ENCODE assay signal across 22 cellular contexts in the genomic region with DNA sequence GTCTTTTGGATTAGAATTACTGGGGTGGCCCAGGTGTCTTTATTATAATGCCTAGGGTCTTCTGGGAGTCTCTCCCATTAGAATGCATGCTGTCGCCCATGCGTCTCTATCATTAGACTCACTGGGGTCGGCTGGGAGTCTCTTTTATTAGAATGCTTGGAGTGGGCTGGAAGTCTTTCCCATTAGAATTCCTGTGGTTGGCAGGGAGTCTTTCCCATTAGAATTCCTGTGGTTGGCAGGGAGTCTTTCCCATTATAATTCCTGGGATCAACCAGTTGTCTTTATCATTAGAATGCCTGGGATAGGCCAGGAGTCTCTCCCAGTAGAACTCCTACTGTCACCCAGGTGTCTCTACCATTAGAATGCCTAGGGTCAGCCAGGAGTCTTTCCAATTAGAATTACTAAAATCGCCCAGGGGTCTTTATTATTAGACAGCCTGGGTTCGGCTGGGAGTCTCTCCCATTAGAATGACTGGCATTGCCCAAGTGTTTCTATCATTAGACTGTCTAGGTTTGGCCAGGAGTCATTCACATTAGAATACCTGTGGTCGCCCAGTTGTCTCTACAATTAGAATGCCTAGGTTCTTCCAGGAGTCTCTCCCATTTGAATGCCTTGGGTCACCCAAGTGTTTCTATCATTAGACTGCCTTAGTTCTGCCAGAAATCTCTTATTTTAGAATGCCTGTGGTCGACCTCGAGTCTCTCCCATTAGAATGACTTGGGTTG.
DNase-seq lines count a peak whose midpoint lies in the region; ATAC-seq and TF ChIP-seq lines count a peak whose summit lies in the region.
"Had no signal": no experiment of that assay in that cellular context is flagged by ENCODE, and none has a peak within 500 bp of the region (broad histone marks: within the 10 kb centered on the region; RNA-seq: fewer than 3 reads in every experiment).

No MANE protein-coding gene starts in this region.

- ATAC-seq in HG02884 (IDR thresholded peaks at IDR 0.05; ENCODE audit: unreplicated experiment) = no peak
- ATAC-seq: HCT116 had no signal

- peaks cover 24% of the 10 kb centered on the region for H3K9me3 Mint-ChIP-seq in type B pancreatic cell

- no peak overlapping the region for H3K4me3 Mint-ChIP-seq in type B pancreatic cell
- H3K4me3 Mint-ChIP-seq: CD4-positive, alpha-beta memory T cell had no signal

- peak; percentile 6 for DNase-seq in HT1080 (ENCODE audit: low read depth)
- peak; percentile 3 for DNase-seq in coronary artery (ENCODE audit: low spot score)
- DNase-seq in mucosa of gallbladder (ENCODE audit: low spot score) = peak; percentile 1
- DNase-seq in type B pancreatic cell (ENCODE audit: extremely low spot score, unreplicated experiment) = peak; percentile 10
- DNase-seq in activated effector memory CD4-positive, alpha-beta T cell treated with Interleukin-2 at 50 U/mL for 16 hours = no peak
- no peak for DNase-seq in kidney glomerular epithelial cell (lab: John Stamatoyannopoulos, UW)
- DNase-seq: C1 segment of cervical spinal cord; CD4-positive, alpha-beta memory T cell; DMS 273 treated with DMSO at 0.1 percent for 48 hours; DMS79; EL; GDM1; NCI-H1048; NCI-H1417; NCI-H1694; NCI-H2029 treated with DMSO at 0.1 percent for 48 hours; NCI-H69; RPMI8226; SHP77 had no signal

- no peaks in the 10 kb centered on the region for H3K27me3 Mint-ChIP-seq in type B pancreatic cell
- H3K27me3 Mint-ChIP-seq: CD4-positive, alpha-beta memory T cell had no signal

- H3K4me1 Mint-ChIP-seq in type B pancreatic cell (ENCODE audit: unreplicated experiment) = no peaks in the 10 kb centered on the region
- H3K4me1 Mint-ChIP-seq: CD4-positive, alpha-beta memory T cell had no signal

- no peak overlapping the region for H3K27ac Mint-ChIP-seq in type B pancreatic cell
- H3K27ac Mint-ChIP-seq: CD4-positive, alpha-beta memory T cell had no signal

- H3K36me3 Mint-ChIP-seq in type B pancreatic cell = no peaks in the 10 kb centered on the region

- H3K4me3 ChIP-seq in coronary artery = no peak overlapping the region

- H3K27ac ChIP-seq in coronary artery = no peak overlapping the region
- H3K27ac ChIP-seq: HL-60 had no signal

- TF ChIP-seq CTCF in coronary artery (IDR thresholded peaks at IDR 0.05) (no peak), type B pancreatic cell (conservative IDR thresholded peaks at IDR 0.05) (no peak)

Comparison
In these comparisons a context has a peak if more than half of its experiments do, and no peak if none do; other contexts are left out.
1. DNase-seq: peak in HT1080 (single experiment), coronary artery (single experiment), mucosa of gallbladder (single experiment) and type B pancreatic cell (single experiment); none in activated effector memory CD4-positive, alpha-beta T cell treated with Interleukin-2 at 50 U/mL for 16 hours (single experiment) and kidney glomerular epithelial cell (single experiment).